ENCODE assay signal across 17 cellular contexts in genomic region chr10:126156545-126156944, GRCh38.
DNase-seq lines count a peak whose midpoint lies in the region; ATAC-seq and TF ChIP-seq lines count a peak whose summit lies in the region.
"Had no signal": no experiment of that assay in that cellular context is flagged by ENCODE, and none has a peak within 500 bp of the region (broad histone marks: within the 10 kb centered on the region; RNA-seq: fewer than 3 reads in every experiment).

No MANE protein-coding gene starts in this region.

- no peaks in the 10 kb centered on the region for H3K79me2 ChIP-seq in GM23338 (replicated peaks; ENCODE audit: insufficient read depth)

- DNase-seq in CD4-positive, CD25-positive, alpha-beta regulatory T cell, result no peak
- DNase-seq in GM23338 (ENCODE audit: low spot score), result no peak
- no peak for DNase-seq in left ventricle myocardium superior
- no peak for DNase-seq in neural crest cell (ENCODE audit: low read depth, low spot score)
- DNase-seq in omental fat pad (ENCODE audit: low spot score), result no peak
- no peak for DNase-seq in DMS79 (lab: John Stamatoyannopoulos, UW)
- no peak for DNase-seq in NCI-H69 (lab: John Stamatoyannopoulos, UW)
- DNase-seq: CD8-positive, alpha-beta T cell; GDM1; GOT3; IMR-90; NCI-H1105; NCI-H2227 treated with DMSO at 0.1 percent for 48 hours; NCI-H748 treated with DMSO at 0.1 percent for 48 hours had no signal

- no peak for ATAC-seq in CD4-positive, CD25-positive, alpha-beta regulatory T cell (ENCODE audit: low read depth in 2 of 2)
- ATAC-seq in GM23338 (no peak), left ventricle myocardium superior (peak; percentile 54), omental fat pad (ENCODE audit: low FRiP score) (no peak)
- ATAC-seq: CD8-positive, alpha-beta T cell had no signal

- H3K4me3 Mint-ChIP-seq in CD4-positive, CD25-positive, alpha-beta regulatory T cell, result peak overlapping the region in 1 of 4 donors; percentile 75
- no peak overlapping the region for H3K4me3 Mint-ChIP-seq in GM23338
- H3K4me3 Mint-ChIP-seq in neural crest cell, result no peak overlapping the region
- H3K4me3 Mint-ChIP-seq: CD8-positive, alpha-beta T cell had no signal

- H3F3A ChIP-seq in GM23338 (replicated peaks; ENCODE audit: low read depth), result 0 out of 2 replicates have a peak, but pooled peaks cover 2% of the 10 kb centered on the region

- H3K4me1 Mint-ChIP-seq in CD4-positive, CD25-positive, alpha-beta regulatory T cell, result peaks cover 0 to 20% (median 13%) of the 10 kb centered on the region in 4 donors
- H3K4me1 Mint-ChIP-seq in GM23338 (peaks cover 63% of the 10 kb centered on the region), neural crest cell (peaks cover 69% of the 10 kb centered on the region)

- no peak overlapping the region for H3K27ac ChIP-seq in CD4-positive, CD25-positive, alpha-beta regulatory T cell (ENCODE audit: insufficient read depth, low read length, poor library complexity, severe bottlenecking)
- no peak overlapping the region for H3K27ac ChIP-seq in GM23338 (ENCODE audit: low read depth)
- H3K27ac ChIP-seq: BLaER1 treated with 17β-estradiol and CSF1 and Interleukin-3, amounts not matched to agents 10 nM and 100 nM; KMS-11; RWPE1 had no signal

- no peaks in the 10 kb centered on the region for H3K9me3 ChIP-seq in CD4-positive, CD25-positive, alpha-beta regulatory T cell (ENCODE audit: control insufficient read depth in 2 of 2, low read length in 2 of 2)

- H3K27ac Mint-ChIP-seq in CD4-positive, CD25-positive, alpha-beta regulatory T cell, result peak overlapping the region in 2 of 3 donors; percentile 53 to 86
- peak overlapping the region; percentile 69 for H3K27ac Mint-ChIP-seq in GM23338
- H3K27ac Mint-ChIP-seq in neural crest cell (ENCODE audit: unreplicated experiment), result peak overlapping the region; percentile 70
- H3K27ac Mint-ChIP-seq: CD8-positive, alpha-beta T cell had no signal

- H3K4me2 ChIP-seq in GM23338, result no peak overlapping the region
- H3K4me2 ChIP-seq: KMS-11 had no signal

- no peaks in the 10 kb centered on the region for H3K27me3 ChIP-seq in CD4-positive, CD25-positive, alpha-beta regulatory T cell (ENCODE audit: control insufficient read depth, insufficient read depth, low read length)
- no peaks in the 10 kb centered on the region for H3K27me3 ChIP-seq in GM23338 (ENCODE audit: insufficient read depth)
- H3K27me3 ChIP-seq: BLaER1 treated with 17β-estradiol and CSF1 and Interleukin-3, amounts not matched to agents 10 nM and 100 nM had no signal

- TF ChIP-seq CTCF in GM23338 (conservative IDR thresholded peaks at IDR 0.05; ENCODE audit: low read depth in 2 of 2), result no peak
- no peak for TF ChIP-seq CTCF in neural crest cell (conservative IDR thresholded peaks at IDR 0.05)
- no peak for TF ChIP-seq CTCF in omental fat pad (IDR thresholded peaks at IDR 0.05)

- no peak overlapping the region; the same call in 1 of the 2 replicates for H2AFZ ChIP-seq in GM23338

- no peaks in the 10 kb centered on the region for H3K4me1 ChIP-seq in CD4-positive, CD25-positive, alpha-beta regulatory T cell (ENCODE audit: control insufficient read depth, insufficient read depth, low read length, poor library complexity, severe bottlenecking)
- peaks cover 48% of the 10 kb centered on the region for H3K4me1 ChIP-seq in GM23338 (ENCODE audit: insufficient read depth)

- no peaks in the 10 kb centered on the region for H3K9me2 ChIP-seq in GM23338 (ENCODE audit: insufficient read depth)

- peaks cover 4% of the 10 kb centered on the region for H3K27me3 Mint-ChIP-seq in CD4-positive, CD25-positive, alpha-beta regulatory T cell
- H3K27me3 Mint-ChIP-seq in GM23338 (ENCODE audit: insufficient read depth, low read depth, poor library complexity), result peaks cover 18% of the 10 kb centered on the region
- H3K27me3 Mint-ChIP-seq in neural crest cell (ENCODE audit: low read depth), result no peaks in the 10 kb centered on the region

- intact Hi-C loops in left ventricle myocardium superior (cut with micrococcal nuclease), result no loop called here

- no peaks in the 10 kb centered on the region for H3K36me3 Mint-ChIP-seq in CD4-positive, CD25-positive, alpha-beta regulatory T cell
- H3K36me3 Mint-ChIP-seq in GM23338 (ENCODE audit: low read depth) (peaks cover 4% of the 10 kb centered on the region; the same call in 2 of the 3 replicates), neural crest cell (ENCODE audit: low read depth) (peaks cover 24% of the 10 kb centered on the region)
- H3K36me3 Mint-ChIP-seq: CD8-positive, alpha-beta T cell had no signal

- H3K4me3 ChIP-seq in CD4-positive, CD25-positive, alpha-beta regulatory T cell (ENCODE audit: low read depth, low read length), result peak overlapping the region; percentile 57
- H3K4me3 ChIP-seq in GM23338, result no peak overlapping the region
- H3K4me3 ChIP-seq: BLaER1 treated with 17β-estradiol and CSF1 and Interleukin-3, amounts not matched to agents 10 nM and 100 nM had no signal

- H3K36me3 ChIP-seq in CD4-positive, CD25-positive, alpha-beta regulatory T cell (ENCODE audit: control insufficient read depth, insufficient read depth, low read length), result no peaks in the 10 kb centered on the region
- no peaks in the 10 kb centered on the region for H3K36me3 ChIP-seq in GM23338 (ENCODE audit: insufficient read depth)
- H3K36me3 ChIP-seq: BLaER1 treated with 17β-estradiol and CSF1 and Interleukin-3, amounts not matched to agents 10 nM and 100 nM had no signal

- H3K9me3 Mint-ChIP-seq in CD4-positive, CD25-positive, alpha-beta regulatory T cell, result peaks cover 0 to 7% (median 0%) of the 10 kb centered on the region in 7 donors
- H3K9me3 Mint-ChIP-seq in GM23338, result peaks cover 3% of the 10 kb centered on the region; the same call in 2 of the 3 replicates
- no peaks in the 10 kb centered on the region for H3K9me3 Mint-ChIP-seq in neural crest cell
- H3K9me3 Mint-ChIP-seq: CD8-positive, alpha-beta T cell had no signal

- H4K20me1 ChIP-seq in GM23338 (replicated peaks; ENCODE audit: insufficient read depth), result no peaks in the 10 kb centered on the region
- H4K20me1 ChIP-seq: BLaER1 treated with 17β-estradiol and CSF1 and Interleukin-3, amounts not matched to agents 10 nM and 100 nM had no signal

TF ChIP-seq in GM23338, 12 proteins besides CTCF, POLR2A, EP300 and RAD21 (continues in another document):
- no peak for TF ChIP-seq JUNB (IDR thresholded peaks at IDR 0.05; ENCODE audit: unreplicated experiment)
- no peak for TF ChIP-seq EZH2 (IDR thresholded peaks at IDR 0.05; ENCODE audit: low read depth, unreplicated experiment)
- no peak for TF ChIP-seq STAT1 (IDR thresholded peaks at IDR 0.05; ENCODE audit: unreplicated experiment)
- no peak for TF ChIP-seq NANOG (IDR thresholded peaks at IDR 0.05; ENCODE audit: borderline replicate concordance)
- TF ChIP-seq, protein P1, sequence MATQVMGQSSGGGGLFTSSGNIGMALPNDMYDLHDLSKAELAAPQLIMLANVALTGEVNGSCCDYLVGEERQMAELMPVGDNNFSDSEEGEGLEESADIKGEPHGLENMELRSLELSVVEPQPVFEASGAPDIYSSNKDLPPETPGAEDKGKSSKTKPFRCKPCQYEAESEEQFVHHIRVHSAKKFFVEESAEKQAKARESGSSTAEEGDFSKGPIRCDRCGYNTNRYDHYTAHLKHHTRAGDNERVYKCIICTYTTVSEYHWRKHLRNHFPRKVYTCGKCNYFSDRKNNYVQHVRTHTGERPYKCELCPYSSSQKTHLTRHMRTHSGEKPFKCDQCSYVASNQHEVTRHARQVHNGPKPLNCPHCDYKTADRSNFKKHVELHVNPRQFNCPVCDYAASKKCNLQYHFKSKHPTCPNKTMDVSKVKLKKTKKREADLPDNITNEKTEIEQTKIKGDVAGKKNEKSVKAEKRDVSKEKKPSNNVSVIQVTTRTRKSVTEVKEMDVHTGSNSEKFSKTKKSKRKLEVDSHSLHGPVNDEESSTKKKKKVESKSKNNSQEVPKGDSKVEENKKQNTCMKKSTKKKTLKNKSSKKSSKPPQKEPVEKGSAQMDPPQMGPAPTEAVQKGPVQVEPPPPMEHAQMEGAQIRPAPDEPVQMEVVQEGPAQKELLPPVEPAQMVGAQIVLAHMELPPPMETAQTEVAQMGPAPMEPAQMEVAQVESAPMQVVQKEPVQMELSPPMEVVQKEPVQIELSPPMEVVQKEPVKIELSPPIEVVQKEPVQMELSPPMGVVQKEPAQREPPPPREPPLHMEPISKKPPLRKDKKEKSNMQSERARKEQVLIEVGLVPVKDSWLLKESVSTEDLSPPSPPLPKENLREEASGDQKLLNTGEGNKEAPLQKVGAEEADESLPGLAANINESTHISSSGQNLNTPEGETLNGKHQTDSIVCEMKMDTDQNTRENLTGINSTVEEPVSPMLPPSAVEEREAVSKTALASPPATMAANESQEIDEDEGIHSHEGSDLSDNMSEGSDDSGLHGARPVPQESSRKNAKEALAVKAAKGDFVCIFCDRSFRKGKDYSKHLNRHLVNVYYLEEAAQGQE (IDR thresholded peaks at IDR 0.05; ENCODE audit: unreplicated experiment), result no peak
- TF ChIP-seq ETS1 (IDR thresholded peaks at IDR 0.05), result no peak
- no peak for TF ChIP-seq POLR2AphosphoS5 (IDR thresholded peaks at IDR 0.05; ENCODE audit: low read depth)
- no peak for TF ChIP-seq CREB1 (CRISPR knock-in tag; IDR thresholded peaks at IDR 0.05; ENCODE audit: low read depth)
- no peak for TF ChIP-seq ZNF331 (CRISPR knock-in tag; IDR thresholded peaks at IDR 0.05; ENCODE audit: low read depth)
- no peak for TF ChIP-seq EZH2phosphoT487 (IDR thresholded peaks at IDR 0.05; ENCODE audit: unreplicated experiment)
